9 cellular contexts compared by ENCODE assay signal in the genomic region with DNA sequence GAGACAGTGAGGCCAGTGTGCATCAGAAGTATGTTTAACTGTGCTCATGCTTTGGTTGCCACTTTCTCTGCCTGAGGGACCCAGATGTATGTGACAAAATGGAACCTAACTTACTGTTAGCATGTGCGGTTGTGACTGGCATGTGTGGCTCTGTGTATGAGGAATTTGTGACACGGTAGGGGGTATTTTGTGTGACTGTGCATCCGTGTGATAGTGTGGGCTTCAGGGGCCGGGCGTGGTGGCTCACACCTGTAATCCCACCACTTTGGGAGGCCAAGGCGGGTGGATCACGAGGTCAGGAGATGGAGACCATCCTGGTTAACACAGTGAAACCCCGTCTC. TPM values are rescaled to one million over a fixed set of nuclear protein-coding genes. Genes with fewer than 3 reads are reported as not detected.
DNase-seq lines count a peak whose midpoint lies in the region; ATAC-seq and TF ChIP-seq lines count a peak whose summit lies in the region.
"Not testable (repeated sequence)": the region's sequence is repeated elsewhere in the genome, so short reads cannot be mapped to it uniquely, and the experiment has no call there.
"Had no signal": no experiment of that assay in that cellular context is flagged by ENCODE, and none has a peak within 500 bp of the region (broad histone marks: within the 10 kb centered on the region; RNA-seq: fewer than 3 reads in every experiment).

No MANE protein-coding gene starts in this region.

- peak overlapping the region; percentile 80 for H3K4me3 Mint-ChIP-seq in GM23338
- H3K4me3 Mint-ChIP-seq in activated T-helper 2 cell treated with anti-CD3 and anti-CD28 coated beads, Interferon-gamma antibody, Interleukin-2, Interleukin-4, amounts not matched to agents 10 μg/mL and 5 μg/mL and 100 μg/mL, durations not matched to agents 14 hours and 24 hours and 36 hours (ENCODE audit: low read depth): peak overlapping the region; percentile 77
- peak overlapping the region; percentile 67 to 89 (median 80) for H3K4me3 Mint-ChIP-seq in naive thymus-derived CD8-positive, alpha-beta T cell

- peak overlapping the region; percentile 100 for H2AFZ ChIP-seq in ACC112 (ENCODE audit: low read length, unreplicated experiment)
- peak overlapping the region; percentile 84; the same call in 1 of the 2 replicates for H2AFZ ChIP-seq in GM23338
- not testable (repeated sequence) for H2AFZ ChIP-seq in hepatocyte

- H3K27ac ChIP-seq in ACC112 (ENCODE audit: low read depth, low read length); GM23338 (ENCODE audit: low read depth); Panc1 (ENCODE audit: low read length); coronary artery; hepatocyte; skeletal muscle tissue (ENCODE audit: low read depth, low read length): not testable (repeated sequence)

- H4K20me1 ChIP-seq in GM23338 (replicated peaks; ENCODE audit: insufficient read depth); hepatocyte (ENCODE audit: insufficient read depth, poor library complexity, severe bottlenecking): not testable (repeated sequence)

- H3K9ac ChIP-seq in skeletal muscle tissue (ENCODE audit: low read depth in 1 of 3, low read length in 3 of 3): peak overlapping the region in 2 of 3 donors; percentile 3 to 74

- H3K4me1 ChIP-seq in ACC112 (ENCODE audit: control insufficient read depth, insufficient read depth, low read length, unreplicated experiment) (peaks cover 10% of the 10 kb centered on the region), GM23338 (ENCODE audit: insufficient read depth) (peaks cover 19% of the 10 kb centered on the region), skeletal muscle tissue (ENCODE audit: control insufficient read depth in 3 of 3, insufficient read depth in 3 of 3, low read length in 3 of 3) (peaks cover 21 to 27% (median 21%) of the 10 kb centered on the region in 3 donors)
- not testable (repeated sequence) for H3K4me1 ChIP-seq in Panc1 (ENCODE audit: control insufficient read depth, insufficient read depth, low read length); hepatocyte (ENCODE audit: insufficient read depth)

- DNase-seq in GM23338 (ENCODE audit: low spot score); Panc1 (ENCODE audit: low read depth, low spot score); activated T-helper 2 cell treated with anti-CD3 and anti-CD28 coated beads, Interferon-gamma antibody, Interleukin-2, Interleukin-4, amounts not matched to agents 10 μg/mL and 5 μg/mL and 100 μg/mL, durations not matched to agents 14 hours and 24 hours and 36 hours (ENCODE audit: low spot score); coronary artery (ENCODE audit: low spot score); hepatocyte (ENCODE audit: low spot score); naive thymus-derived CD8-positive, alpha-beta T cell: not testable (repeated sequence)

- in situ Hi-C loops in Panc1 (cut with HindIII; ENCODE audit: low pct_unique_long_range_greater_than_20kb, low sequenced_read_pairs): not testable (repeated sequence)

- H3K27ac Mint-ChIP-seq in GM23338; naive thymus-derived CD8-positive, alpha-beta T cell: not testable (repeated sequence)
- peak overlapping the region; percentile 36 for H3K27ac Mint-ChIP-seq in activated T-helper 2 cell treated with anti-CD3 and anti-CD28 coated beads, Interferon-gamma antibody, Interleukin-2, Interleukin-4, amounts not matched to agents 10 μg/mL and 5 μg/mL and 100 μg/mL, durations not matched to agents 14 hours and 24 hours and 36 hours

- H3K4me3 ChIP-seq in ACC112 (ENCODE audit: low read depth, low read length): peak overlapping the region; percentile 97
- H3K4me3 ChIP-seq in GM23338: peak overlapping the region; percentile 65
- H3K4me3 ChIP-seq in Panc1 (ENCODE audit: low read depth in 2 of 2, low read length in 2 of 2): peak overlapping the region; percentile 54 to 55
- peak overlapping the region; percentile 74 for H3K4me3 ChIP-seq in coronary artery
- H3K4me3 ChIP-seq in hepatocyte: peak overlapping the region; percentile 23
- peak overlapping the region; percentile 71 to 78 (median 76) for H3K4me3 ChIP-seq in skeletal muscle tissue (ENCODE audit: low read length in 3 of 3)

- H3K36me3 Mint-ChIP-seq in GM23338 (ENCODE audit: low read depth); activated T-helper 2 cell treated with anti-CD3 and anti-CD28 coated beads, Interferon-gamma antibody, Interleukin-2, Interleukin-4, amounts not matched to agents 10 μg/mL and 5 μg/mL and 100 μg/mL, durations not matched to agents 14 hours and 24 hours and 36 hours (ENCODE audit: low read depth); naive thymus-derived CD8-positive, alpha-beta T cell: not testable (repeated sequence)

- H3K27me3 Mint-ChIP-seq in GM23338 (ENCODE audit: insufficient read depth, low read depth, poor library complexity): peaks cover 59% of the 10 kb centered on the region
- H3K27me3 Mint-ChIP-seq in activated T-helper 2 cell treated with anti-CD3 and anti-CD28 coated beads, Interferon-gamma antibody, Interleukin-2, Interleukin-4, amounts not matched to agents 10 μg/mL and 5 μg/mL and 100 μg/mL, durations not matched to agents 14 hours and 24 hours and 36 hours (ENCODE audit: low read depth): peaks cover 39% of the 10 kb centered on the region
- H3K27me3 Mint-ChIP-seq in naive thymus-derived CD8-positive, alpha-beta T cell: peaks cover 8 to 25% (median 17%) of the 10 kb centered on the region in 5 donors

- WGBS in hepatocyte (ENCODE audit: low lambda C conversion rate, missing lambda C conversion rate): 90% methylated on average over 8 of the region's 8 CpGs

- H3F3A ChIP-seq in GM23338 (replicated peaks; ENCODE audit: low read depth): not testable (repeated sequence)

- peak overlapping the region; percentile 85 for H3K4me2 ChIP-seq in GM23338
- H3K4me2 ChIP-seq in hepatocyte: peak overlapping the region; percentile 82

- H3K79me2 ChIP-seq in ACC112 (ENCODE audit: control insufficient read depth, insufficient read depth, low read length, unreplicated experiment); GM23338 (replicated peaks; ENCODE audit: insufficient read depth); hepatocyte: not testable (repeated sequence)

- H3K27me3 ChIP-seq in ACC112 (ENCODE audit: insufficient read depth, low read length); Panc1 (ENCODE audit: control insufficient read depth, insufficient read depth, low read length): not testable (repeated sequence)
- H3K27me3 ChIP-seq in GM23338 (ENCODE audit: insufficient read depth): peaks cover 71% of the 10 kb centered on the region
- peaks cover 59% of the 10 kb centered on the region for H3K27me3 ChIP-seq in hepatocyte
- peaks cover 10 to 19% (median 12%) of the 10 kb centered on the region in 3 donors for H3K27me3 ChIP-seq in skeletal muscle tissue (ENCODE audit: control insufficient read depth in 3 of 3, insufficient read depth in 3 of 3, low read length in 3 of 3)

- CTCF ChIA-PET in Panc1 (lab: Charles Lee): not testable (repeated sequence)

- H3K9me3 Mint-ChIP-seq in GM23338; activated T-helper 2 cell treated with anti-CD3 and anti-CD28 coated beads, Interferon-gamma antibody, Interleukin-2, Interleukin-4, amounts not matched to agents 10 μg/mL and 5 μg/mL and 100 μg/mL, durations not matched to agents 14 hours and 24 hours and 36 hours; naive thymus-derived CD8-positive, alpha-beta T cell: not testable (repeated sequence)

- not testable (repeated sequence) for H3K36me3 ChIP-seq in ACC112 (ENCODE audit: insufficient read depth, low read length); GM23338 (ENCODE audit: insufficient read depth); Panc1 (ENCODE audit: control insufficient read depth, insufficient read depth, low read length); hepatocyte (replicated peaks; ENCODE audit: insufficient read depth, low read depth); skeletal muscle tissue (ENCODE audit: control insufficient read depth in 3 of 3, insufficient read depth in 3 of 3, low read length in 3 of 3)

- BruUV-seq in Panc1 (replicated peaks; lab: Mats Ljungman, UMichigan): not testable (repeated sequence)

- not testable (repeated sequence) for H3K9me2 ChIP-seq in GM23338 (ENCODE audit: insufficient read depth); hepatocyte (replicated peaks; ENCODE audit: insufficient read depth)

- H3K4me1 Mint-ChIP-seq in GM23338: peaks cover 13% of the 10 kb centered on the region; the same call in 2 of the 3 replicates
- H3K4me1 Mint-ChIP-seq in activated T-helper 2 cell treated with anti-CD3 and anti-CD28 coated beads, Interferon-gamma antibody, Interleukin-2, Interleukin-4, amounts not matched to agents 10 μg/mL and 5 μg/mL and 100 μg/mL, durations not matched to agents 14 hours and 24 hours and 36 hours (ENCODE audit: low read depth): peaks cover 17% of the 10 kb centered on the region
- peaks cover 11 to 29% (median 21%) of the 10 kb centered on the region in 4 donors for H3K4me1 Mint-ChIP-seq in naive thymus-derived CD8-positive, alpha-beta T cell

- intact Hi-C loops in Panc1 (cut with micrococcal nuclease; ENCODE audit: unreplicated experiment); activated T-helper 2 cell treated with anti-CD3 and anti-CD28 coated beads, Interferon-gamma antibody, Interleukin-2, Interleukin-4, amounts not matched to agents 10 μg/mL and 5 μg/mL and 100 μg/mL, durations not matched to agents 14 hours and 24 hours and 36 hours (cut with micrococcal nuclease): not testable (repeated sequence)

- H3K9me3 ChIP-seq in Panc1 (ENCODE audit: control insufficient read depth, insufficient read depth, low read depth, low read length); hepatocyte (ENCODE audit: low read depth); skeletal muscle tissue (ENCODE audit: control insufficient read depth in 3 of 3, low read length in 3 of 3): not testable (repeated sequence)

- TF ChIP-seq CTCF in GM23338 (conservative IDR thresholded peaks at IDR 0.05; ENCODE audit: low read depth in 2 of 2); Panc1 (IDR thresholded peaks at IDR 0.05); coronary artery (IDR thresholded peaks at IDR 0.05); hepatocyte (IDR thresholded peaks at IDR 0.05; ENCODE audit: poor library complexity): not testable (repeated sequence)

- POLR2A ChIA-PET in Panc1 (lab: Charles Lee); naive thymus-derived CD8-positive, alpha-beta T cell (lab: Charles Lee): not testable (repeated sequence)

- ATAC-seq in GM23338; naive thymus-derived CD8-positive, alpha-beta T cell: not testable (repeated sequence)
- ATAC-seq in Panc1: peak; percentile 23

RNA-seq across cellular contexts. Expression of a gene that starts 0.4 kb away (rescaled TPM):
- 2.3 and 4.1 TPM in 2 replicates for total RNA-seq in GM23338 (2014; rRNA removed; shearing (Covaris generic))
- polyA plus RNA-seq in GM23338 (2016; fragmentation: Nextera tagmentation; extraction: Ambion mirVana) (3.5 and 4.5 TPM in 2 replicates), hepatocyte (1.8 and 2.2 TPM in 2 replicates)
- total RNA-seq in Panc1 (2021; ENCODE audit: unreplicated experiment) (10.1 TPM), hepatocyte (0.28 and 2.5 TPM in 2 replicates), skeletal muscle tissue (2.1 TPM)
- 16.8 TPM for polyA plus RNA-seq in Panc1 (2012; ENCODE audit: insufficient read length)
- total RNA-seq in activated T-helper 2 cell treated with anti-CD3 and anti-CD28 coated beads, Interferon-gamma antibody, Interleukin-2, Interleukin-4, amounts not matched to agents 10 μg/mL and 5 μg/mL and 100 μg/mL, durations not matched to agents 14 hours and 24 hours and 36 hours: 8.1 and 9.0 TPM in 2 replicates
- total RNA-seq in naive thymus-derived CD8-positive, alpha-beta T cell: under 1 TPM; 0.22 to 0.68 TPM
- polyA plus RNA-seq in naive thymus-derived CD8-positive, alpha-beta T cell: under 1 TPM; 0.38 to 0.69 (median 0.40) TPM

RNA-seq across cellular contexts. Expression of a gene that starts 4.3 kb away (rescaled TPM):
- 0.19 and 0.38 TPM in 2 replicates for total RNA-seq in GM23338 (2014; rRNA removed; shearing (Covaris generic))
- polyA plus RNA-seq in GM23338 (2016; fragmentation: Nextera tagmentation; extraction: Ambion mirVana) (0.55 and 0.66 TPM in 2 replicates), hepatocyte (0.58 and 1.1 TPM in 2 replicates)
- total RNA-seq in Panc1 (2021; ENCODE audit: unreplicated experiment) (0.46 TPM), hepatocyte (0.03 TPM in 1 of 2 replicates, not detected in the other), skeletal muscle tissue (not detected)
- polyA plus RNA-seq in Panc1 (2012; ENCODE audit: insufficient read length): 1.5 TPM
- 1.2 and 1.5 TPM in 2 replicates for total RNA-seq in activated T-helper 2 cell treated with anti-CD3 and anti-CD28 coated beads, Interferon-gamma antibody, Interleukin-2, Interleukin-4, amounts not matched to agents 10 μg/mL and 5 μg/mL and 100 μg/mL, durations not matched to agents 14 hours and 24 hours and 36 hours
- total RNA-seq in naive thymus-derived CD8-positive, alpha-beta T cell: 1 to 10 TPM; 2.1 to 2.7 TPM
- polyA plus RNA-seq in naive thymus-derived CD8-positive, alpha-beta T cell: 1 to 10 TPM; 1.3 to 1.7 (median 1.4) TPM

RNA-seq across cellular contexts. Expression of a gene that starts 15.1 kb away (rescaled TPM):
- 65.9 and 79.7 TPM in 2 replicates for total RNA-seq in GM23338 (2014; rRNA removed; shearing (Covaris generic))
- polyA plus RNA-seq in GM23338 (2016; fragmentation: Nextera tagmentation; extraction: Ambion mirVana) (39.0 and 41.2 TPM in 2 replicates), hepatocyte (71.7 and 90.3 TPM in 2 replicates)
- total RNA-seq in Panc1 (2021; ENCODE audit: unreplicated experiment) (60.9 TPM), hepatocyte (69.2 and 69.6 TPM in 2 replicates), skeletal muscle tissue (14.1 TPM)
- polyA plus RNA-seq in Panc1 (2012; ENCODE audit: insufficient read length): 56.9 TPM
- 79.8 and 82.6 TPM in 2 replicates for total RNA-seq in activated T-helper 2 cell treated with anti-CD3 and anti-CD28 coated beads, Interferon-gamma antibody, Interleukin-2, Interleukin-4, amounts not matched to agents 10 μg/mL and 5 μg/mL and 100 μg/mL, durations not matched to agents 14 hours and 24 hours and 36 hours
- total RNA-seq in naive thymus-derived CD8-positive, alpha-beta T cell: 10 to 100 TPM; 35.9 to 43.3 TPM
- 10 to 100 TPM; 40.6 to 58.4 (median 51.1) TPM for polyA plus RNA-seq in naive thymus-derived CD8-positive, alpha-beta T cell

RNA-seq across cellular contexts. Expression of a gene that starts 19.9 kb away (rescaled TPM):
- total RNA-seq in GM23338 (2014; rRNA removed; shearing (Covaris generic)): not detected in 2 replicates
- polyA plus RNA-seq in GM23338 (2016; fragmentation: Nextera tagmentation; extraction: Ambion mirVana): not detected in 2 replicates
- total RNA-seq in Panc1 (2021; ENCODE audit: unreplicated experiment): not detected
- not detected for polyA plus RNA-seq in Panc1 (2012; ENCODE audit: insufficient read length)
- not detected in 2 replicates for total RNA-seq in activated T-helper 2 cell treated with anti-CD3 and anti-CD28 coated beads, Interferon-gamma antibody, Interleukin-2, Interleukin-4, amounts not matched to agents 10 μg/mL and 5 μg/mL and 100 μg/mL, durations not matched to agents 14 hours and 24 hours and 36 hours
- total RNA-seq in hepatocyte: not detected in 2 replicates
- polyA plus RNA-seq in hepatocyte: not detected in 2 replicates
- total RNA-seq in naive thymus-derived CD8-positive, alpha-beta T cell: not detected
- polyA plus RNA-seq in naive thymus-derived CD8-positive, alpha-beta T cell: not detected
- total RNA-seq in skeletal muscle tissue: not detected
- total RNA-seq: tibial nerve had no signal

RNA-seq across cellular contexts. Expression of a gene that starts 29.5 kb away (rescaled TPM):
- total RNA-seq in GM23338 (2014; rRNA removed; shearing (Covaris generic)): 0.07 TPM in 1 of 2 replicates, not detected in the other
- polyA plus RNA-seq in GM23338 (2016; fragmentation: Nextera tagmentation; extraction: Ambion mirVana) (0.03 TPM in 1 of 2 replicates, not detected in the other), hepatocyte (not detected in 2 replicates)
- total RNA-seq in Panc1 (2021; ENCODE audit: unreplicated experiment) (0.03 TPM), hepatocyte (not detected in 2 replicates), skeletal muscle tissue (0.52 TPM)
- polyA plus RNA-seq in Panc1 (2012; ENCODE audit: insufficient read length): 0.05 TPM
- not detected in 2 replicates for total RNA-seq in activated T-helper 2 cell treated with anti-CD3 and anti-CD28 coated beads, Interferon-gamma antibody, Interleukin-2, Interleukin-4, amounts not matched to agents 10 μg/mL and 5 μg/mL and 100 μg/mL, durations not matched to agents 14 hours and 24 hours and 36 hours
- total RNA-seq in naive thymus-derived CD8-positive, alpha-beta T cell: not detected
- polyA plus RNA-seq in naive thymus-derived CD8-positive, alpha-beta T cell: not detected
- total RNA-seq: tibial nerve had no signal

Comparison
In these comparisons a context has a peak if more than half of its experiments do, and no peak if none do; other contexts are left out.
1. H3K4me3 ChIP-seq: peak in every context shown above with its lines; median percentile 97 in ACC112; 76 in skeletal muscle tissue; 74 in coronary artery; 65 in GM23338; 54 in Panc1; 23 in hepatocyte.